8 cellular contexts compared by ENCODE assay signal in the genomic region with DNA sequence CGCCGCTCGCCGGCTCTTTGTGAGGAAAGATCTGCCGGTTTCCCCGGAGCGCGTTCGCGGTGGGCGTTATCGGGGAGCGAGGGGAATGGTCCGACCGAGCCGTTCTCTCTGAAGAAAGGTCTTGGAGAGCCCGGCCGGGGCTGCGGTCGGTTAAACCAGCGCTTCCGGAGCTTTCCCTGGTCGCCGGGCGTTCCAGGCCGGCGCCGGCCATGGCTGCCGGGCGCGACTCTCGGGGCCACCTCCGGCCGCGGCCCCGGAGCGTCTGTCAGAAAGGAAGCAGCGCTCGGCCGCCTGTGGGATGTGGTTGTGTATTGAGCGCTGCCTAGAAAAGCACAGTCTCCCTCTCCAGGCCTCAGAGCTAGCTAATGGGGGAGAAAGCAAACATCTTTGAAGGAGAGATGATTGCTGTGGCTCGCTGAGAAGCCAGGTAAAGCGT. TPM values are rescaled to one million over a fixed set of nuclear protein-coding genes. Genes with fewer than 3 reads are reported as not detected.
DNase-seq lines count a peak whose midpoint lies in the region; ATAC-seq and TF ChIP-seq lines count a peak whose summit lies in the region.

No MANE protein-coding gene starts in this region.

- CTCF ChIA-PET in PC-9 (lab: Charles Lee), result interaction anchor here (0.5 to 0.6 kb wide), 2 partner anchors 9 to 178 kb away, joined by 3 to 14 read pairs; no protein-coding TSS in a partner anchor
- CTCF ChIA-PET in naive thymus-derived CD4-positive, alpha-beta T cell (lab: Charles Lee), result interaction anchor here (0.5 to 0.6 kb wide), 2 partner anchors 190 to 1065 kb away, joined by 3 read pairs; no protein-coding TSS in a partner anchor

- 0 to 1% (median 0%) methylated on average over 14 to 43 of the region's 43 CpGs for WGBS in stomach, 5 donors

- H3K4me3 Mint-ChIP-seq in activated T-helper 2 cell treated with anti-CD3 and anti-CD28 coated beads, Interferon-gamma antibody, Interleukin-2, Interleukin-4, amounts not matched to agents 10 μg/mL and 5 μg/mL and 100 μg/mL, durations not matched to agents 14 hours and 24 hours and 36 hours (ENCODE audit: low read depth), result peak overlapping the region; percentile 93
- H3K4me3 Mint-ChIP-seq in naive thymus-derived CD4-positive, alpha-beta T cell, result peak overlapping the region; percentile 94 to 100 (median 98)

- peaks cover 59% of the 10 kb centered on the region for H3F3A ChIP-seq in PC-9 (ENCODE audit: insufficient read depth, low read depth)

- ATAC-seq in GM19043 (IDR thresholded peaks at IDR 0.05; ENCODE audit: low read depth, unreplicated experiment), result peak; percentile 43
- peak; percentile 57 for ATAC-seq in HG03354 (IDR thresholded peaks at IDR 0.05; ENCODE audit: poor library complexity, severe bottlenecking, unreplicated experiment)
- peak; percentile 53 for ATAC-seq in naive thymus-derived CD4-positive, alpha-beta T cell

- BruUV-seq in PC-9 (replicated peaks; lab: Mats Ljungman, UMichigan), result no TSS peak

- no peak for TF ChIP-seq POLR2A in stomach (IDR thresholded peaks at IDR 0.05)

- peaks cover 47% of the 10 kb centered on the region for H4K20me1 ChIP-seq in PC-9 (ENCODE audit: insufficient read depth)

- DNase-seq in AML-193 (lab: John Stamatoyannopoulos, UW) (peak; percentile 44 to 48), PC-9 (peak; percentile 55 to 65), fibroblast of peridontal ligament (ENCODE audit: extremely low read depth) (peak; percentile 66), stomach (peak; percentile 72)
- peak; percentile 48 for DNase-seq in activated T-helper 2 cell treated with anti-CD3 and anti-CD28 coated beads, Interferon-gamma antibody, Interleukin-2, Interleukin-4, amounts not matched to agents 10 μg/mL and 5 μg/mL and 100 μg/mL, durations not matched to agents 14 hours and 24 hours and 36 hours (ENCODE audit: low spot score)
- DNase-seq in naive thymus-derived CD4-positive, alpha-beta T cell, result peak; percentile 34 to 68 (median 60)

- no peak for TF ChIP-seq EP300 in stomach (IDR thresholded peaks at IDR 0.05)

- peaks cover 32% of the 10 kb centered on the region for H3K4me1 Mint-ChIP-seq in activated T-helper 2 cell treated with anti-CD3 and anti-CD28 coated beads, Interferon-gamma antibody, Interleukin-2, Interleukin-4, amounts not matched to agents 10 μg/mL and 5 μg/mL and 100 μg/mL, durations not matched to agents 14 hours and 24 hours and 36 hours (ENCODE audit: low read depth)
- peaks cover 29 to 65% (median 56%) of the 10 kb centered on the region in 7 donors for H3K4me1 Mint-ChIP-seq in naive thymus-derived CD4-positive, alpha-beta T cell

- TF ChIP-seq CTCF in PC-9 (conservative IDR thresholded peaks at IDR 0.05) (no peak), stomach (IDR thresholded peaks at IDR 0.05) (no peak)

- POLR2A ChIA-PET in PC-9 (lab: Charles Lee; ENCODE audit: unreplicated experiment), result no interaction called here
- POLR2A ChIA-PET in naive thymus-derived CD4-positive, alpha-beta T cell (lab: Charles Lee), result interaction anchor here (0.6 to 1.9 kb wide), 8 partner anchors 13 to 243 kb away, joined by 3 to 9 read pairs (median 4); a partner anchor contains a TSS

- H3K4me3 ChIP-seq in PC-9 (peak overlapping the region; percentile 79), stomach (peak overlapping the region; percentile 76 to 92 (median 88))
- peak overlapping the region; percentile 85 for H3K4me3 ChIP-seq in naive thymus-derived CD4-positive, alpha-beta T cell (ENCODE audit: low read length)

- H3K36me3 Mint-ChIP-seq in activated T-helper 2 cell treated with anti-CD3 and anti-CD28 coated beads, Interferon-gamma antibody, Interleukin-2, Interleukin-4, amounts not matched to agents 10 μg/mL and 5 μg/mL and 100 μg/mL, durations not matched to agents 14 hours and 24 hours and 36 hours (ENCODE audit: low read depth), result peaks cover 9% of the 10 kb centered on the region
- H3K36me3 Mint-ChIP-seq in naive thymus-derived CD4-positive, alpha-beta T cell, result peaks cover 0 to 1% (median 0%) of the 10 kb centered on the region in 5 donors

- peaks cover 4% of the 10 kb centered on the region for H3K27me3 Mint-ChIP-seq in activated T-helper 2 cell treated with anti-CD3 and anti-CD28 coated beads, Interferon-gamma antibody, Interleukin-2, Interleukin-4, amounts not matched to agents 10 μg/mL and 5 μg/mL and 100 μg/mL, durations not matched to agents 14 hours and 24 hours and 36 hours (ENCODE audit: low read depth)
- H3K27me3 Mint-ChIP-seq in naive thymus-derived CD4-positive, alpha-beta T cell, result no peaks in the 10 kb centered on the region

- H3K27me3 ChIP-seq in PC-9 (ENCODE audit: insufficient read depth, low read depth), result no peaks in the 10 kb centered on the region
- no peaks in the 10 kb centered on the region for H3K27me3 ChIP-seq in naive thymus-derived CD4-positive, alpha-beta T cell (ENCODE audit: control insufficient read depth in 2 of 2, insufficient read depth in 2 of 2, low read length in 2 of 2)
- no peaks in the 10 kb centered on the region for H3K27me3 ChIP-seq in stomach

- no peaks in the 10 kb centered on the region for H3K36me3 ChIP-seq in PC-9 (ENCODE audit: low read depth)
- H3K36me3 ChIP-seq in naive thymus-derived CD4-positive, alpha-beta T cell (ENCODE audit: control insufficient read depth in 2 of 3, insufficient read depth in 3 of 3, low read length in 3 of 3), result peaks cover 0 to 7% (median 0%) of the 10 kb centered on the region in 3 experiments
- no peaks in the 10 kb centered on the region for H3K36me3 ChIP-seq in stomach

- H3K9me2 ChIP-seq in PC-9 (ENCODE audit: insufficient read depth), result no peaks in the 10 kb centered on the region

- H3K27ac ChIP-seq in PC-9 (peak overlapping the region; percentile 76), stomach (peak overlapping the region; percentile 93 to 98 (median 97))
- H3K27ac ChIP-seq in naive thymus-derived CD4-positive, alpha-beta T cell (ENCODE audit: low read depth, low read length), result peak overlapping the region; percentile 94

- intact Hi-C loops in PC-9 (cut with micrococcal nuclease; ENCODE audit: unreplicated experiment), result no loop called here
- intact Hi-C loops in activated T-helper 2 cell treated with anti-CD3 and anti-CD28 coated beads, Interferon-gamma antibody, Interleukin-2, Interleukin-4, amounts not matched to agents 10 μg/mL and 5 μg/mL and 100 μg/mL, durations not matched to agents 14 hours and 24 hours and 36 hours (cut with micrococcal nuclease), result loop anchor here (5.0 kb wide), 2 partner anchors 97 to 212 kb away; a partner anchor contains a TSS
- intact Hi-C loops in naive thymus-derived CD4-positive, alpha-beta T cell (cut with micrococcal nuclease), result loop anchor here (1.0 to 5.0 kb wide), 3 partner anchors 41 to 452 kb away; a partner anchor contains a TSS
- intact Hi-C loops in stomach (cut with DNase I; ENCODE audit: low total_unique reads), result no loop called here

- peak overlapping the region; percentile 95 for H3K4me2 ChIP-seq in PC-9

- H3K9me3 ChIP-seq in PC-9 (ENCODE audit: insufficient read depth, low read depth) (no peaks in the 10 kb centered on the region), stomach (no peaks in the 10 kb centered on the region)
- no peaks in the 10 kb centered on the region for H3K9me3 ChIP-seq in naive thymus-derived CD4-positive, alpha-beta T cell (ENCODE audit: control insufficient read depth in 2 of 3, low read length in 3 of 3)

- H3K79me2 ChIP-seq in PC-9 (ENCODE audit: low read depth), result peaks cover 48% of the 10 kb centered on the region

- H3K9me3 Mint-ChIP-seq in activated T-helper 2 cell treated with anti-CD3 and anti-CD28 coated beads, Interferon-gamma antibody, Interleukin-2, Interleukin-4, amounts not matched to agents 10 μg/mL and 5 μg/mL and 100 μg/mL, durations not matched to agents 14 hours and 24 hours and 36 hours, result no peaks in the 10 kb centered on the region
- peaks cover 0 to 4% (median 0%) of the 10 kb centered on the region in 11 donors for H3K9me3 Mint-ChIP-seq in naive thymus-derived CD4-positive, alpha-beta T cell

- H2AFZ ChIP-seq in PC-9, result peak overlapping the region; percentile 98

- peak overlapping the region; percentile 83 for H3K27ac Mint-ChIP-seq in activated T-helper 2 cell treated with anti-CD3 and anti-CD28 coated beads, Interferon-gamma antibody, Interleukin-2, Interleukin-4, amounts not matched to agents 10 μg/mL and 5 μg/mL and 100 μg/mL, durations not matched to agents 14 hours and 24 hours and 36 hours
- peak overlapping the region; percentile 87 to 99 (median 96) for H3K27ac Mint-ChIP-seq in naive thymus-derived CD4-positive, alpha-beta T cell

- H3K4me1 ChIP-seq in PC-9 (replicated peaks; ENCODE audit: insufficient read depth) (peaks cover 25% of the 10 kb centered on the region), stomach (peaks cover 19 to 68% (median 37%) of the 10 kb centered on the region in 4 donors)
- peaks cover 11 to 35% of the 10 kb centered on the region in 2 donors for H3K4me1 ChIP-seq in naive thymus-derived CD4-positive, alpha-beta T cell (ENCODE audit: control insufficient read depth in 2 of 2, insufficient read depth in 2 of 2, low read length in 2 of 2)

RNA-seq across cellular contexts. Expression of a gene that starts 0.7 kb away (rescaled TPM):
- total RNA-seq in PC-9 (2021), result 75.4 and 78.3 TPM in 2 replicates
- total RNA-seq in activated T-helper 2 cell treated with anti-CD3 and anti-CD28 coated beads, Interferon-gamma antibody, Interleukin-2, Interleukin-4, amounts not matched to agents 10 μg/mL and 5 μg/mL and 100 μg/mL, durations not matched to agents 14 hours and 24 hours and 36 hours, result 57.5 and 63.0 TPM in 2 replicates
- 10 to 100 TPM; 45.6 to 63.4 (median 58.0) TPM for total RNA-seq in naive thymus-derived CD4-positive, alpha-beta T cell
- polyA plus RNA-seq in naive thymus-derived CD4-positive, alpha-beta T cell, result 100 to 1,000 TPM in 1 of 2 donors, 10 to 100 TPM in 1; 81.0 to 102 TPM
- total RNA-seq in stomach, result 10 to 100 TPM; 26.3 to 47.0 (median 38.5) TPM
- 10 to 100 TPM in 2 of 3 donors, 1 to 10 TPM in 1; 9.4 to 21.1 (median 15.5) TPM for polyA plus RNA-seq in stomach

RNA-seq across cellular contexts. Expression of a gene that starts 13.7 kb away (rescaled TPM):
- total RNA-seq in PC-9 (2021) (34.2 and 41.1 TPM in 2 replicates), stomach (10 to 100 TPM; 15.2 to 96.8 (median 67.0) TPM)
- 41.7 and 43.6 TPM in 2 replicates for total RNA-seq in activated T-helper 2 cell treated with anti-CD3 and anti-CD28 coated beads, Interferon-gamma antibody, Interleukin-2, Interleukin-4, amounts not matched to agents 10 μg/mL and 5 μg/mL and 100 μg/mL, durations not matched to agents 14 hours and 24 hours and 36 hours
- total RNA-seq in naive thymus-derived CD4-positive, alpha-beta T cell, result 10 to 100 TPM; 43.3 to 61.7 (median 52.9) TPM
- polyA plus RNA-seq in naive thymus-derived CD4-positive, alpha-beta T cell, result 10 to 100 TPM; 23.2 to 40.2 TPM
- 1 to 10 TPM; 5.4 to 6.5 (median 6.1) TPM for polyA plus RNA-seq in stomach

RNA-seq across cellular contexts. Expression of a gene that starts 40.6 kb away (rescaled TPM):
- 51.9 and 71.5 TPM in 2 replicates for total RNA-seq in PC-9 (2021)
- total RNA-seq in activated T-helper 2 cell treated with anti-CD3 and anti-CD28 coated beads, Interferon-gamma antibody, Interleukin-2, Interleukin-4, amounts not matched to agents 10 μg/mL and 5 μg/mL and 100 μg/mL, durations not matched to agents 14 hours and 24 hours and 36 hours, result 57.0 and 64.1 TPM in 2 replicates
- 10 to 100 TPM; 43.5 to 75.5 (median 68.5) TPM for total RNA-seq in naive thymus-derived CD4-positive, alpha-beta T cell
- polyA plus RNA-seq in naive thymus-derived CD4-positive, alpha-beta T cell, result 10 to 100 TPM; 13.5 to 35.2 TPM
- 100 to 1,000 TPM in 1 of 5 donors, 10 to 100 TPM in 4; 28.7 to 117 (median 47.3) TPM for total RNA-seq in stomach
- 1 to 10 TPM; 5.9 to 6.7 (median 6.6) TPM for polyA plus RNA-seq in stomach

Comparison
In these comparisons a context has a peak if more than half of its experiments do, and no peak if none do; other contexts are left out.
1. Peak in every context shown above with its lines: DNase-seq, ATAC-seq, H3K4me3 ChIP-seq and H3K27ac ChIP-seq.
2. intact Hi-C loops: an anchor here in activated T-helper 2 cell treated with anti-CD3 and anti-CD28 coated beads, Interferon-gamma antibody, Interleukin-2, Interleukin-4, amounts not matched to agents 10 μg/mL and 5 μg/mL and 100 μg/mL, durations not matched to agents 14 hours and 24 hours and 36 hours (5.0 kb wide) and naive thymus-derived CD4-positive, alpha-beta T cell (1.0 to 5.0 kb wide); none called in PC-9 and stomach.